ENCODE assay signal across 8 cellular contexts in the genomic region with DNA sequence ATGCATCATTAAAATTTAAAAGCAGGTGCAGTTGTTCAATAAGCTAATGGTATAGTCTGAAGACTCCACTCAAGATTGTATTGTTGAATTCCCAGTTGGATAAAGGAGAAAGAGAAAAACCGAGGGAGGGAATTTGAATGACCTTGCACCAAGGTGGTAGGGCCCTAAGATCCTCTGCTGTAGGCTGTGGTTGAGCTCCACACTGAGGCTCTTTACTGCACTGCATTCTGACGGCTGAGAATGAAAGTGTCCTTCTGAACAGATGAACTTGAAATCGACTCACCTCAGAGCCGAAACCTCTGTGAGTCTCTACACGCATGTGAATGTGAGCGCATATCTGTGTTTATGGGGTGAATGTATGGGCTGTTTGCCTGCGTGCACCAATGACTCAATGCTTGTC.
A peak's percentile ranks its signal among the peaks of the same experiment; 100 is the strongest.
DNase-seq lines count a peak whose midpoint lies in the region; ATAC-seq and TF ChIP-seq lines count a peak whose summit lies in the region.

No MANE protein-coding gene starts in this region.

- H3K9me3 ChIP-seq in hepatocyte (ENCODE audit: low read depth): no peaks in the 10 kb centered on the region
- H3K9me3 ChIP-seq in CD8-positive, alpha-beta T cell (ENCODE audit: low read length): no peaks in the 10 kb centered on the region

- H3K9me2 ChIP-seq in hepatocyte (replicated peaks; ENCODE audit: insufficient read depth): no peaks in the 10 kb centered on the region

- H3K36me3 ChIP-seq in hepatocyte (replicated peaks; ENCODE audit: insufficient read depth, low read depth): no peaks in the 10 kb centered on the region
- no peaks in the 10 kb centered on the region for H3K36me3 ChIP-seq in CD8-positive, alpha-beta T cell (ENCODE audit: insufficient read depth, low read length)

- no peak overlapping the region for H3K4me3 Mint-ChIP-seq in CD8-positive, alpha-beta T cell

- no peak for ATAC-seq in CD8-positive, alpha-beta T cell
- ATAC-seq in HG02870 (IDR thresholded peaks at IDR 0.05; ENCODE audit: unreplicated experiment): no peak

- H3K27me3 ChIP-seq in hepatocyte: no peaks in the 10 kb centered on the region
- H3K27me3 ChIP-seq in CD8-positive, alpha-beta T cell (ENCODE audit: insufficient read depth, low read length): no peaks in the 10 kb centered on the region

- peak overlapping the region; percentile 48 for H3K4me2 ChIP-seq in hepatocyte

- H3K27ac Mint-ChIP-seq in CD8-positive, alpha-beta T cell: no peak overlapping the region

- in situ Hi-C loops in G401 (cut with HindIII; ENCODE audit: low sequenced_read_pairs): no loop called here

- no peaks in the 10 kb centered on the region for H3K4me1 Mint-ChIP-seq in CD8-positive, alpha-beta T cell (ENCODE audit: low read depth)

- no peaks in the 10 kb centered on the region for H3K4me1 ChIP-seq in hepatocyte (ENCODE audit: insufficient read depth)
- H3K4me1 ChIP-seq in CD8-positive, alpha-beta T cell (ENCODE audit: insufficient read depth, low read length): no peaks in the 10 kb centered on the region

- peak; percentile 49 for DNase-seq in AG08395 (ENCODE audit: low spot score)
- DNase-seq in HT1080 (ENCODE audit: low read depth): peak; percentile 61
- DNase-seq in RWPE1 (ENCODE audit: low spot score): peak; percentile 26
- DNase-seq in hepatocyte (ENCODE audit: low spot score): peak; percentile 61
- no peak for DNase-seq in G401 (ENCODE audit: low spot score)
- DNase-seq in CD8-positive, alpha-beta T cell: no peak
- no peak for DNase-seq in GM19238 (ENCODE audit: insufficient read length, low spot score)

- H3K27ac ChIP-seq in RWPE1: no peak overlapping the region
- no peak overlapping the region for H3K27ac ChIP-seq in hepatocyte
- no peak overlapping the region for H3K27ac ChIP-seq in CD8-positive, alpha-beta T cell (ENCODE audit: low read depth, low read length)

- no peaks in the 10 kb centered on the region for H4K20me1 ChIP-seq in hepatocyte (ENCODE audit: insufficient read depth, poor library complexity, severe bottlenecking)

- peak overlapping the region; percentile 23 for H2AFZ ChIP-seq in hepatocyte

- CTCF ChIA-PET in RWPE1 (lab: Yijun Ruan, JAX): no interaction called here
- CTCF ChIA-PET in CD8-positive, alpha-beta T cell (lab: Charles Lee): no interaction called here

- H3K79me2 ChIP-seq in hepatocyte: no peaks in the 10 kb centered on the region

- peaks cover 2% of the 10 kb centered on the region for H3K9me3 Mint-ChIP-seq in CD8-positive, alpha-beta T cell

- intact Hi-C loops in CD8-positive, alpha-beta T cell (cut with DNase I, micrococcal nuclease): no loop called here

- POLR2A ChIA-PET in RWPE1 (lab: Yijun Ruan, JAX; ENCODE audit: low non-redundant PET): no interaction called here
- POLR2A ChIA-PET in CD8-positive, alpha-beta T cell (lab: Charles Lee): no interaction called here

- no peaks in the 10 kb centered on the region for H3K36me3 Mint-ChIP-seq in CD8-positive, alpha-beta T cell

- WGBS in hepatocyte (ENCODE audit: low lambda C conversion rate, missing lambda C conversion rate): 31% methylated on average over 7 of the region's 7 CpGs

- H3K27me3 Mint-ChIP-seq in CD8-positive, alpha-beta T cell (ENCODE audit: low read depth): no peaks in the 10 kb centered on the region

- no peak overlapping the region for H3K4me3 ChIP-seq in hepatocyte
- H3K4me3 ChIP-seq in CD8-positive, alpha-beta T cell (ENCODE audit: low read depth, low read length): no peak overlapping the region

- TF ChIP-seq CTCF in RWPE1 (conservative IDR thresholded peaks at IDR 0.05; ENCODE audit: low read depth) (peak; percentile 56), hepatocyte (IDR thresholded peaks at IDR 0.05; ENCODE audit: poor library complexity) (peak; percentile 56)
- TF ChIP-seq CTCF in CD8-positive, alpha-beta T cell (IDR thresholded peaks at IDR 0.05): no peak

Comparison
In these comparisons a context has a peak if more than half of its experiments do, and no peak if none do; other contexts are left out.
1. DNase-seq: peak in AG08395 (single experiment), HT1080 (single experiment), RWPE1 (single experiment) and hepatocyte (single experiment); none in G401 (single experiment), CD8-positive, alpha-beta T cell (0 of 7) and GM19238 (single experiment).